8 cellular contexts compared by ENCODE assay signal in genomic region chr1:196317535-196318522, GRCh38.
DNase-seq lines count a peak whose midpoint lies in the region; ATAC-seq lines count a peak whose summit lies in the region.

No MANE protein-coding gene starts in this region.

- peak; percentile 45 for DNase-seq in NCI-H1105 treated with DMSO at 0.1 percent for 48 hours (lab: John Stamatoyannopoulos, UW)
- no peak for DNase-seq in NCI-H1105 (lab: John Stamatoyannopoulos, UW)
- DNase-seq in NCI-H146 (lab: John Stamatoyannopoulos, UW) = peak; percentile 29
- DNase-seq in amniotic epithelial cell (ENCODE audit: low read depth) = peak; percentile 44
- DNase-seq in left lobe of liver (ENCODE audit: low spot score) = no peak
- DNase-seq in natural killer cell treated with Interleukin-12 subunit alpha and Interleukin-12 subunit beta and Interleukin-15 and Interleukin-18, amount 100 ng/mL, for 72 hours (ENCODE audit: low spot score) = no peak

- H3K4me3 Mint-ChIP-seq in natural killer cell treated with Interleukin-12 subunit alpha and Interleukin-12 subunit beta and Interleukin-15 and Interleukin-18, amount 100 ng/mL, for 72 hours = no peak overlapping the region

- peaks cover 3% of the 10 kb centered on the region for H3K9me3 Mint-ChIP-seq in natural killer cell treated with Interleukin-12 subunit alpha and Interleukin-12 subunit beta and Interleukin-15 and Interleukin-18, amount 100 ng/mL, for 72 hours

- H3K27me3 Mint-ChIP-seq in natural killer cell treated with Interleukin-12 subunit alpha and Interleukin-12 subunit beta and Interleukin-15 and Interleukin-18, amount 100 ng/mL, for 72 hours = no peaks in the 10 kb centered on the region

- ATAC-seq in left lobe of liver = peak; percentile 88
- no peak for ATAC-seq in natural killer cell treated with Interleukin-12 subunit alpha and Interleukin-12 subunit beta and Interleukin-15 and Interleukin-18, amount 100 ng/mL, for 72 hours
- ATAC-seq in HG03108 (IDR thresholded peaks at IDR 0.05; ENCODE audit: unreplicated experiment) = no peak
- ATAC-seq in HG02840 (IDR thresholded peaks at IDR 0.05; ENCODE audit: low FRiP score, unreplicated experiment) = no peak

- no peak overlapping the region for H3K27ac Mint-ChIP-seq in natural killer cell treated with Interleukin-12 subunit alpha and Interleukin-12 subunit beta and Interleukin-15 and Interleukin-18, amount 100 ng/mL, for 72 hours

- no peaks in the 10 kb centered on the region for H3K4me1 Mint-ChIP-seq in natural killer cell treated with Interleukin-12 subunit alpha and Interleukin-12 subunit beta and Interleukin-15 and Interleukin-18, amount 100 ng/mL, for 72 hours (ENCODE audit: low read depth in 2 of 2)

- no peaks in the 10 kb centered on the region for H3K36me3 Mint-ChIP-seq in natural killer cell treated with Interleukin-12 subunit alpha and Interleukin-12 subunit beta and Interleukin-15 and Interleukin-18, amount 100 ng/mL, for 72 hours

Comparison
In these comparisons a context has a peak if more than half of its experiments do, and no peak if none do; other contexts are left out.
1. DNase-seq: peak in NCI-H1105 treated with DMSO at 0.1 percent for 48 hours (single experiment), NCI-H146 (single experiment) and amniotic epithelial cell (single experiment); none in NCI-H1105 (single experiment), left lobe of liver (single experiment) and natural killer cell treated with Interleukin-12 subunit alpha and Interleukin-12 subunit beta and Interleukin-15 and Interleukin-18, amount 100 ng/mL, for 72 hours (single experiment).